ENCODE assay signal across 1 cellular context in the genomic region with DNA sequence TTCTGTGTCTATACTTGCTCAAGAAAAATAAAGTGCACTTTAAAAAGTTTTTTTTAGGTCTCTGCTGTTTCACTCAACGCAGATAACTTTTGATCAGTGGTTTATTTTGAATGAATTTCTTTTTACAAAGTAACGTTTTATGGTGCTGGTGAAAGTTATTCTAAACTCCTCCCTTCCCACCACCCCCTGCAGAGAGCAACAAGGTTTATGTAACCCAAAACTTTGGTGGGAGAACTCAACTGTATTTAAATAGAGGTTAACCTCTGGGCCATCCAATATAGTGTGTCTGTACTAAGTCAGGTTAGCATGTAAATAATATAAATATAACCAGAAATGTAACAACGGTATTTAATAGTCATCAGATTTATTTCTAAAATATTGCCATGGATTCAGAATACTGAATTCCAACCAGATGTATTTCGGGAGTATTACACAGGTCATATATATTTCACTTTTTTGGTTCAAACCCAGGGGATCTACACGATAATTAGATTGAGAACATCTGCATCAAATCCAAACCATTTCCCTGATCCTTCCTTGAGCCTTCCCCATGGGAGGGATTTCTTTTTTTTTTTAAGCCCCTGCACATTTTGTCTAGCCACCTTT.
TF ChIP-seq lines count a peak whose summit lies in the region.

No MANE protein-coding gene starts in this region.

TF ChIP-seq in WTC11, 78 proteins besides CTCF, POLR2A, EP300 and RAD21 (continued from another document):
- TF ChIP-seq, protein P1, sequence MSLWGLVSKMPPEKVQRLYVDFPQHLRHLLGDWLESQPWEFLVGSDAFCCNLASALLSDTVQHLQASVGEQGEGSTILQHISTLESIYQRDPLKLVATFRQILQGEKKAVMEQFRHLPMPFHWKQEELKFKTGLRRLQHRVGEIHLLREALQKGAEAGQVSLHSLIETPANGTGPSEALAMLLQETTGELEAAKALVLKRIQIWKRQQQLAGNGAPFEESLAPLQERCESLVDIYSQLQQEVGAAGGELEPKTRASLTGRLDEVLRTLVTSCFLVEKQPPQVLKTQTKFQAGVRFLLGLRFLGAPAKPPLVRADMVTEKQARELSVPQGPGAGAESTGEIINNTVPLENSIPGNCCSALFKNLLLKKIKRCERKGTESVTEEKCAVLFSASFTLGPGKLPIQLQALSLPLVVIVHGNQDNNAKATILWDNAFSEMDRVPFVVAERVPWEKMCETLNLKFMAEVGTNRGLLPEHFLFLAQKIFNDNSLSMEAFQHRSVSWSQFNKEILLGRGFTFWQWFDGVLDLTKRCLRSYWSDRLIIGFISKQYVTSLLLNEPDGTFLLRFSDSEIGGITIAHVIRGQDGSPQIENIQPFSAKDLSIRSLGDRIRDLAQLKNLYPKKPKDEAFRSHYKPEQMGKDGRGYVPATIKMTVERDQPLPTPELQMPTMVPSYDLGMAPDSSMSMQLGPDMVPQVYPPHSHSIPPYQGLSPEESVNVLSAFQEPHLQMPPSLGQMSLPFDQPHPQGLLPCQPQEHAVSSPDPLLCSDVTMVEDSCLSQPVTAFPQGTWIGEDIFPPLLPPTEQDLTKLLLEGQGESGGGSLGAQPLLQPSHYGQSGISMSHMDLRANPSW (CRISPR knock-in tag; conservative IDR thresholded peaks at IDR 0.05; ENCODE audit: low read depth), result no peak
- no peak for TF ChIP-seq NFYB (CRISPR knock-in tag; conservative IDR thresholded peaks at IDR 0.05; ENCODE audit: low read depth)
- TF ChIP-seq, protein P2, sequence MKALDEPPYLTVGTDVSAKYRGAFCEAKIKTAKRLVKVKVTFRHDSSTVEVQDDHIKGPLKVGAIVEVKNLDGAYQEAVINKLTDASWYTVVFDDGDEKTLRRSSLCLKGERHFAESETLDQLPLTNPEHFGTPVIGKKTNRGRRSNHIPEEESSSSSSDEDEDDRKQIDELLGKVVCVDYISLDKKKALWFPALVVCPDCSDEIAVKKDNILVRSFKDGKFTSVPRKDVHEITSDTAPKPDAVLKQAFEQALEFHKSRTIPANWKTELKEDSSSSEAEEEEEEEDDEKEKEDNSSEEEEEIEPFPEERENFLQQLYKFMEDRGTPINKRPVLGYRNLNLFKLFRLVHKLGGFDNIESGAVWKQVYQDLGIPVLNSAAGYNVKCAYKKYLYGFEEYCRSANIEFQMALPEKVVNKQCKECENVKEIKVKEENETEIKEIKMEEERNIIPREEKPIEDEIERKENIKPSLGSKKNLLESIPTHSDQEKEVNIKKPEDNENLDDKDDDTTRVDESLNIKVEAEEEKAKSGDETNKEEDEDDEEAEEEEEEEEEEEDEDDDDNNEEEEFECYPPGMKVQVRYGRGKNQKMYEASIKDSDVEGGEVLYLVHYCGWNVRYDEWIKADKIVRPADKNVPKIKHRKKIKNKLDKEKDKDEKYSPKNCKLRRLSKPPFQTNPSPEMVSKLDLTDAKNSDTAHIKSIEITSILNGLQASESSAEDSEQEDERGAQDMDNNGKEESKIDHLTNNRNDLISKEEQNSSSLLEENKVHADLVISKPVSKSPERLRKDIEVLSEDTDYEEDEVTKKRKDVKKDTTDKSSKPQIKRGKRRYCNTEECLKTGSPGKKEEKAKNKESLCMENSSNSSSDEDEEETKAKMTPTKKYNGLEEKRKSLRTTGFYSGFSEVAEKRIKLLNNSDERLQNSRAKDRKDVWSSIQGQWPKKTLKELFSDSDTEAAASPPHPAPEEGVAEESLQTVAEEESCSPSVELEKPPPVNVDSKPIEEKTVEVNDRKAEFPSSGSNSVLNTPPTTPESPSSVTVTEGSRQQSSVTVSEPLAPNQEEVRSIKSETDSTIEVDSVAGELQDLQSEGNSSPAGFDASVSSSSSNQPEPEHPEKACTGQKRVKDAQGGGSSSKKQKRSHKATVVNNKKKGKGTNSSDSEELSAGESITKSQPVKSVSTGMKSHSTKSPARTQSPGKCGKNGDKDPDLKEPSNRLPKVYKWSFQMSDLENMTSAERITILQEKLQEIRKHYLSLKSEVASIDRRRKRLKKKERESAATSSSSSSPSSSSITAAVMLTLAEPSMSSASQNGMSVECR (CRISPR knock-in tag; IDR thresholded peaks at IDR 0.05; ENCODE audit: borderline replicate concordance), result no peak
- TF ChIP-seq, protein P3, sequence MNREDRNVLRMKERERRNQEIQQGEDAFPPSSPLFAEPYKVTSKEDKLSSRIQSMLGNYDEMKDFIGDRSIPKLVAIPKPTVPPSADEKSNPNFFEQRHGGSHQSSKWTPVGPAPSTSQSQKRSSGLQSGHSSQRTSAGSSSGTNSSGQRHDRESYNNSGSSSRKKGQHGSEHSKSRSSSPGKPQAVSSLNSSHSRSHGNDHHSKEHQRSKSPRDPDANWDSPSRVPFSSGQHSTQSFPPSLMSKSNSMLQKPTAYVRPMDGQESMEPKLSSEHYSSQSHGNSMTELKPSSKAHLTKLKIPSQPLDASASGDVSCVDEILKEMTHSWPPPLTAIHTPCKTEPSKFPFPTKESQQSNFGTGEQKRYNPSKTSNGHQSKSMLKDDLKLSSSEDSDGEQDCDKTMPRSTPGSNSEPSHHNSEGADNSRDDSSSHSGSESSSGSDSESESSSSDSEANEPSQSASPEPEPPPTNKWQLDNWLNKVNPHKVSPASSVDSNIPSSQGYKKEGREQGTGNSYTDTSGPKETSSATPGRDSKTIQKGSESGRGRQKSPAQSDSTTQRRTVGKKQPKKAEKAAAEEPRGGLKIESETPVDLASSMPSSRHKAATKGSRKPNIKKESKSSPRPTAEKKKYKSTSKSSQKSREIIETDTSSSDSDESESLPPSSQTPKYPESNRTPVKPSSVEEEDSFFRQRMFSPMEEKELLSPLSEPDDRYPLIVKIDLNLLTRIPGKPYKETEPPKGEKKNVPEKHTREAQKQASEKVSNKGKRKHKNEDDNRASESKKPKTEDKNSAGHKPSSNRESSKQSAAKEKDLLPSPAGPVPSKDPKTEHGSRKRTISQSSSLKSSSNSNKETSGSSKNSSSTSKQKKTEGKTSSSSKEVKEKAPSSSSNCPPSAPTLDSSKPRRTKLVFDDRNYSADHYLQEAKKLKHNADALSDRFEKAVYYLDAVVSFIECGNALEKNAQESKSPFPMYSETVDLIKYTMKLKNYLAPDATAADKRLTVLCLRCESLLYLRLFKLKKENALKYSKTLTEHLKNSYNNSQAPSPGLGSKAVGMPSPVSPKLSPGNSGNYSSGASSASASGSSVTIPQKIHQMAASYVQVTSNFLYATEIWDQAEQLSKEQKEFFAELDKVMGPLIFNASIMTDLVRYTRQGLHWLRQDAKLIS (CRISPR knock-in tag; IDR thresholded peaks at IDR 0.05; ENCODE audit: borderline replicate concordance), result no peak
- TF ChIP-seq EMX1 (CRISPR knock-in tag; IDR thresholded peaks at IDR 0.05), result no peak
- no peak for TF ChIP-seq NFE2L1 (CRISPR knock-in tag; IDR thresholded peaks at IDR 0.05)
- TF ChIP-seq, protein P4, sequence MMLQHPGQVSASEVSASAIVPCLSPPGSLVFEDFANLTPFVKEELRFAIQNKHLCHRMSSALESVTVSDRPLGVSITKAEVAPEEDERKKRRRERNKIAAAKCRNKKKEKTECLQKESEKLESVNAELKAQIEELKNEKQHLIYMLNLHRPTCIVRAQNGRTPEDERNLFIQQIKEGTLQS (CRISPR knock-in tag; conservative IDR thresholded peaks at IDR 0.05), result no peak
- TF ChIP-seq, protein P5, sequence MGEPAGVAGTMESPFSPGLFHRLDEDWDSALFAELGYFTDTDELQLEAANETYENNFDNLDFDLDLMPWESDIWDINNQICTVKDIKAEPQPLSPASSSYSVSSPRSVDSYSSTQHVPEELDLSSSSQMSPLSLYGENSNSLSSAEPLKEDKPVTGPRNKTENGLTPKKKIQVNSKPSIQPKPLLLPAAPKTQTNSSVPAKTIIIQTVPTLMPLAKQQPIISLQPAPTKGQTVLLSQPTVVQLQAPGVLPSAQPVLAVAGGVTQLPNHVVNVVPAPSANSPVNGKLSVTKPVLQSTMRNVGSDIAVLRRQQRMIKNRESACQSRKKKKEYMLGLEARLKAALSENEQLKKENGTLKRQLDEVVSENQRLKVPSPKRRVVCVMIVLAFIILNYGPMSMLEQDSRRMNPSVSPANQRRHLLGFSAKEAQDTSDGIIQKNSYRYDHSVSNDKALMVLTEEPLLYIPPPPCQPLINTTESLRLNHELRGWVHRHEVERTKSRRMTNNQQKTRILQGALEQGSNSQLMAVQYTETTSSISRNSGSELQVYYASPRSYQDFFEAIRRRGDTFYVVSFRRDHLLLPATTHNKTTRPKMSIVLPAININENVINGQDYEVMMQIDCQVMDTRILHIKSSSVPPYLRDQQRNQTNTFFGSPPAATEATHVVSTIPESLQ (CRISPR knock-in tag; IDR thresholded peaks at IDR 0.05), result no peak
- TF ChIP-seq, protein P6, sequence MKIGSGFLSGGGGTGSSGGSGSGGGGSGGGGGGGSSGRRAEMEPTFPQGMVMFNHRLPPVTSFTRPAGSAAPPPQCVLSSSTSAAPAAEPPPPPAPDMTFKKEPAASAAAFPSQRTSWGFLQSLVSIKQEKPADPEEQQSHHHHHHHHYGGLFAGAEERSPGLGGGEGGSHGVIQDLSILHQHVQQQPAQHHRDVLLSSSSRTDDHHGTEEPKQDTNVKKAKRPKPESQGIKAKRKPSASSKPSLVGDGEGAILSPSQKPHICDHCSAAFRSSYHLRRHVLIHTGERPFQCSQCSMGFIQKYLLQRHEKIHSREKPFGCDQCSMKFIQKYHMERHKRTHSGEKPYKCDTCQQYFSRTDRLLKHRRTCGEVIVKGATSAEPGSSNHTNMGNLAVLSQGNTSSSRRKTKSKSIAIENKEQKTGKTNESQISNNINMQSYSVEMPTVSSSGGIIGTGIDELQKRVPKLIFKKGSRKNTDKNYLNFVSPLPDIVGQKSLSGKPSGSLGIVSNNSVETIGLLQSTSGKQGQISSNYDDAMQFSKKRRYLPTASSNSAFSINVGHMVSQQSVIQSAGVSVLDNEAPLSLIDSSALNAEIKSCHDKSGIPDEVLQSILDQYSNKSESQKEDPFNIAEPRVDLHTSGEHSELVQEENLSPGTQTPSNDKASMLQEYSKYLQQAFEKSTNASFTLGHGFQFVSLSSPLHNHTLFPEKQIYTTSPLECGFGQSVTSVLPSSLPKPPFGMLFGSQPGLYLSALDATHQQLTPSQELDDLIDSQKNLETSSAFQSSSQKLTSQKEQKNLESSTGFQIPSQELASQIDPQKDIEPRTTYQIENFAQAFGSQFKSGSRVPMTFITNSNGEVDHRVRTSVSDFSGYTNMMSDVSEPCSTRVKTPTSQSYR (CRISPR knock-in tag; IDR thresholded peaks at IDR 0.05), result no peak
- TF ChIP-seq NR2C2 (CRISPR knock-in tag; IDR thresholded peaks at IDR 0.05), result no peak
- TF ChIP-seq, protein P7, sequence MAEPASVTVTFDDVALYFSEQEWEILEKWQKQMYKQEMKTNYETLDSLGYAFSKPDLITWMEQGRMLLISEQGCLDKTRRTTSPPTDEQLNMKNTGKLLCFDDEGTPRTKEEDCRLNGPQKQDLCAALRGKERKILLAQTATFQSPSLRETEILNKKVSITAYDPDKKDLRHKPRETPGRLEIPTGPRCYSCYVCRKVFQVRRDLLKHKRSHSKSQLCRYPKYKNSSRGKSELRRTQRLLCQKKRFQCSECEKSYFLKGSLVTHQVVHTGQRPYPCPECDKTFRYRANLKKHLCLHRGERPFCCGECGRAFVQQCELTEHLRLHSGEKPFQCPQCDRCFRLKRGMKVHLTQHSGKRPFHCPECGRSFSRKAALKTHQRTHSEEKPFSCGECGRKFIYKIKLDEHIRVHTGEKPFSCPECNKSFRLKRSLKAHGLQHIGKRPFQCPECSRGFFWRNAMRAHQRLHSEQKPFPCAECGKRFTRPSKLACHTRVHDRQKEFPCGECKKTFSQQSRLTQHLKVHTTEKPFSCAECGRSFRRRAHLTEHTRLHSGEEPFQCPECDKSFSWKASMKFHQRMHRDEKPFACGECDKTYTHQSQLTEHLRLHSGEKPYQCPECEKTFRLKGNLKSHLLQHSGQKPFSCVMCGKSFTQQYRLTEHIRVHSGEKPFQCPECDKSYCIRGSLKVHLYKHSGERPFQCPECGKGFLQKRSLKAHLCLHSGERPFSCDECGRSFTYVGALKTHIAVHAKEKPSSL (CRISPR knock-in tag; conservative IDR thresholded peaks at IDR 0.05), result no peak
- TF ChIP-seq OVOL2 (CRISPR knock-in tag; IDR thresholded peaks at IDR 0.05; ENCODE audit: borderline replicate concordance), result no peak
- no peak for TF ChIP-seq IRF2 (CRISPR knock-in tag; IDR thresholded peaks at IDR 0.05; ENCODE audit: borderline replicate concordance, low read depth)
- TF ChIP-seq FOXP1 (CRISPR knock-in tag; IDR thresholded peaks at IDR 0.05; ENCODE audit: borderline replicate concordance), result no peak
TF ChIP-seq in WTC11: peak in this region for 0.
